9 cellular contexts compared by ENCODE assay signal in genomic region chr6:24931752-24932691, GRCh38. TPM values are rescaled to one million over a fixed set of nuclear protein-coding genes. Genes with fewer than 3 reads are reported as not detected.
DNase-seq lines count a peak whose midpoint lies in the region; ATAC-seq, FAIRE-seq and TF ChIP-seq lines count a peak whose summit lies in the region.
"Had no signal": no experiment of that assay in that cellular context is flagged by ENCODE, and none has a peak within 500 bp of the region (broad histone marks: within the 10 kb centered on the region; RNA-seq: fewer than 3 reads in every experiment).

No MANE protein-coding gene starts in this region.

- in situ Hi-C loops in astrocyte of the cerebellum (cut with HindIII; ENCODE audit: low sequenced_read_pairs) = no loop called here

- 18 to 38% (median 30%) methylated on average over 7 of the region's 7 CpGs for WGBS in small intestine, 3 donors

- H3K27me3 ChIP-seq in small intestine (ENCODE audit: control insufficient read depth in 2 of 2, insufficient read depth in 2 of 2, low read length in 2 of 2) = no peaks in the 10 kb centered on the region
- no peaks in the 10 kb centered on the region for H3K27me3 ChIP-seq in colonic mucosa

- DNase-seq in SIG-M5 treated with dmso at 0.1 percent for 504 hours (lab: John Stamatoyannopoulos, UW; ENCODE audit: unreplicated experiment) = peak; percentile 8
- DNase-seq in SIG-M5 (lab: John Stamatoyannopoulos, UW) = no peak
- DNase-seq in astrocyte of the cerebellum (ENCODE audit: low read depth) = peak; percentile 67
- DNase-seq in small intestine = peak; percentile 19
- no peak for DNase-seq in head of caudate nucleus
- DNase-seq in caudate nucleus (lab: John Stamatoyannopoulos, UW) = no peak
- no peak for DNase-seq in colonic mucosa

- H3K4me3 ChIP-seq in astrocyte of the cerebellum (ENCODE audit: low read depth, low read length) (no peak overlapping the region), small intestine (ENCODE audit: low read depth in 1 of 2, low read length in 2 of 2) (no peak overlapping the region), colonic mucosa (no peak overlapping the region)
- H3K4me3 ChIP-seq: A549 had no signal

- ATAC-seq in HG03460 (IDR thresholded peaks at IDR 0.05; ENCODE audit: unreplicated experiment) = peak; percentile 39
- ATAC-seq: A549 had no signal

- H3K27ac ChIP-seq in small intestine (ENCODE audit: low read depth in 1 of 2, low read length in 1 of 2) (peak overlapping the region in 1 of 2 donors; percentile 39), caudate nucleus (ENCODE audit: low read depth, low read length) (no peak overlapping the region), colonic mucosa (no peak overlapping the region)
- H3K27ac ChIP-seq: A549 had no signal

- H3K9ac ChIP-seq in colonic mucosa (ENCODE audit: low read depth in 2 of 2, low read length in 2 of 2) = no peak overlapping the region

- intact Hi-C loops in head of caudate nucleus (cut with DNase I) = no loop called here
- intact Hi-C loops in colonic mucosa (cut with DNase I) = loop anchor here (10.0 kb wide), 1 partner anchor 63 kb away; no protein-coding TSS in a partner anchor

- no peak for FAIRE-seq in small intestine (lab: Jason Lieb, UNC)
- FAIRE-seq: A549 had no signal

- H3K9me3 ChIP-seq in small intestine (ENCODE audit: control insufficient read depth, low read depth) (no peaks in the 10 kb centered on the region), colonic mucosa (no peaks in the 10 kb centered on the region)
- H3K9me3 ChIP-seq: A549 had no signal

- TF ChIP-seq CTCF in astrocyte of the cerebellum (IDR thresholded peaks at IDR 0.05; ENCODE audit: low read depth, low read length, missing control alignments) (no peak), colonic mucosa (IDR thresholded peaks at IDR 0.05) (no peak)

- H3K36me3 ChIP-seq in small intestine (ENCODE audit: control insufficient read depth in 2 of 2, insufficient read depth in 2 of 2, low read length in 2 of 2) = no peaks in the 10 kb centered on the region
- H3K36me3 ChIP-seq in colonic mucosa = no peaks in the 10 kb centered on the region

- H3K4me1 ChIP-seq in small intestine (ENCODE audit: control insufficient read depth in 2 of 2, insufficient read depth in 1 of 2, low read depth in 1 of 2, low read length in 1 of 2) (peaks cover 0 to 4% of the 10 kb centered on the region in 2 donors), colonic mucosa (no peaks in the 10 kb centered on the region)
- H3K4me1 ChIP-seq: A549 had no signal

RNA-seq across cellular contexts. Expression of gene RIPOR2, which starts 3.7 kb away (rescaled TPM):
- polyA plus RNA-seq in small intestine = 1 to 10 TPM; 1.6 to 3.1 (median 1.8) TPM
- total RNA-seq in colonic mucosa = 1 to 10 TPM; 1.8 to 2.0 TPM

Comparison
In these comparisons a context has a peak if more than half of its experiments do, and no peak if none do; other contexts are left out.
1. DNase-seq: peak in SIG-M5 treated with dmso at 0.1 percent for 504 hours (single experiment), astrocyte of the cerebellum (single experiment) and small intestine (single experiment); none in SIG-M5 (single experiment), head of caudate nucleus (0 of 42), caudate nucleus (0 of 61) and colonic mucosa (single experiment).